In genomic region chr12:129413295-129413694, GRCh38 we compare ENCODE assay signal across 34 cellular contexts.
"Had no signal": no experiment of that assay in that cellular context is flagged by ENCODE, and none has a peak within 500 bp of the region (broad histone marks: within the 10 kb centered on the region; RNA-seq: fewer than 3 reads in every experiment).

No MANE protein-coding gene starts in this region.

- H3K36me3 ChIP-seq: MG63 had no signal

- H3K27me3 ChIP-seq: MG63 had no signal

- DNase-seq: Karpas-422, Kasumi-1, MG63, MM.1S, MV-4-11, NCI-H1048, NCI-H1092, NCI-H1092 treated with DMSO at 0.1 percent for 48 hours, NCI-H1105, NCI-H1105 treated with DMSO at 0.1 percent for 48 hours, NCI-H1417, NCI-H1417 treated with DMSO at 0.1 percent for 48 hours, NCI-H1436 treated with DMSO at 0.1 percent for 48 hours, NCI-H146, NCI-H1694, NCI-H1694 treated with DMSO at 0.1 percent for 48 hours, NCI-H187, NCI-H187 treated with DMSO at 0.1 percent for 48 hours, NCI-H1930, NCI-H2029, NCI-H2029 treated with DMSO at 0.1 percent for 48 hours, NCI-H2081, NCI-H2081 treated with DMSO at 0.1 percent for 48 hours, NCI-H2107, NCI-H2171, NCI-H2171 treated with DMSO at 0.1 percent for 48 hours, NCI-H2227 treated with DMSO at 0.1 percent for 48 hours, NCI-H226, NCI-H345, NCI-H446, NCI-H446 treated with DMSO at 0.1 percent for 48 hours, NCI-H510A, NCI-H510A treated with DMSO at 0.1 percent for 48 hours, NCI-H524 had no signal

- H3K4me3 ChIP-seq: MG63 had no signal

- H3K9me3 ChIP-seq: MG63 had no signal
